9 cellular contexts compared by ENCODE assay signal in the genomic region with DNA sequence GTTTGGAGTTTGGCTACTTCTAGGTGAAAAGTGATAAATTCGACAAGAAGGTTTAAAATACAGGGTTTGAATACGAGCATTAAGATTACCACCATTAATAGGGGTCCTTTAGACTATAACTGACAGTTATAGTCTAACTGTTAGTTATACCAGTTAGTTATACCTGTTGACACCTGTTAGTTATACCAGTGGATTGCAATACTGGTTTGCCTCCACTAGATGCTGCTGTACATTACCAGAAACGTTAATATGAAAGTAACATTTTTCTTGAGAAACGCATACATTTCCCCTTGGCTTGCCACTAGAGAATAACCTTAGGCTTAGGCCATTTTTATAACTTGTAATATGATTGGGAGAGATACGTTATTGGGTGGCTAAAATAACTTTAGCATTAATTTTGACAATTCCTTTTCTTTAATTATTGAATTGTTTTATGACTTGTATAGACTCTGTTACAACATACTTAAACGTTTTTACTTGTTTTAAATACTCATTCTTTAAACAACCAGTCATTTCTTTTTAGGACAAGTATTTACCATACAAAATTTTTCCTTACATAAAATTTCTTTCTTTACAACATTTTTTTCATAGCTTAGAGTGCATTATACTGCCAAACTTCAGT.
DNase-seq lines count a peak whose midpoint lies in the region; ATAC-seq and TF ChIP-seq lines count a peak whose summit lies in the region.
"Had no signal": no experiment of that assay in that cellular context is flagged by ENCODE, and none has a peak within 500 bp of the region (broad histone marks: within the 10 kb centered on the region; RNA-seq: fewer than 3 reads in every experiment).

No MANE protein-coding gene starts in this region.

- no peaks in the 10 kb centered on the region for H3K9me1 ChIP-seq in IMR-90 (ENCODE audit: insufficient read depth, low read length)

- TF ChIP-seq POLR2A in IMR-90 (IDR thresholded peaks at IDR 0.05; ENCODE audit: low read depth, low read length) (no peak), esophagus muscularis mucosa (IDR thresholded peaks at IDR 0.05; ENCODE audit: low read depth) (no peak)

- no peak overlapping the region for H2BK15ac ChIP-seq in IMR-90 (ENCODE audit: low read depth, low read length)

- H3K27me3 Mint-ChIP-seq in activated T-cell treated with anti-CD3 and anti-CD28 coated beads, Interleukin-2, amount 50 U/mL, for 72 hours (ENCODE audit: low read depth), result no peaks in the 10 kb centered on the region

- peaks cover 10 to 16% of the 10 kb centered on the region in 2 donors for H3K9me3 Mint-ChIP-seq in activated T-cell treated with anti-CD3 and anti-CD28 coated beads, Interleukin-2, amount 50 U/mL, for 72 hours

- H3K4ac ChIP-seq in IMR-90 (ENCODE audit: low read depth, low read length), result no peak overlapping the region

- no peak overlapping the region for H4K91ac ChIP-seq in IMR-90 (ENCODE audit: insufficient read depth, low read depth, low read length)

- peak; percentile 93 for TF ChIP-seq CTCF in GM06990 (IDR thresholded peaks at IDR 0.05; ENCODE audit: insufficient read depth, low read length, poor library complexity, severe bottlenecking)
- TF ChIP-seq CTCF in IMR-90 (conservative IDR thresholded peaks at IDR 0.05; ENCODE audit: low read depth, low read length), result peak; percentile 34
- peak in 1 of 3 experiments; percentile 38 for TF ChIP-seq CTCF in esophagus muscularis mucosa (IDR thresholded peaks at IDR 0.05)

- no peak overlapping the region for H3K9ac ChIP-seq in IMR-90 (ENCODE audit: low read depth, low read length)
- H3K9ac ChIP-seq: parathyroid adenoma had no signal

- no CpG with 5 or more reads among the region's 6 CpGs for WGBS in IMR-90 (ENCODE audit: extremely low coverage in 2 of 2, insufficient read length in 1 of 2), 2 experiments
- WGBS in esophagus muscularis mucosa, result 69% methylated on average over 6 of the region's 6 CpGs

- no peak overlapping the region for H2BK120ac ChIP-seq in IMR-90 (ENCODE audit: low read depth, low read length)

- no peaks in the 10 kb centered on the region for H3K79me1 ChIP-seq in IMR-90 (ENCODE audit: low read depth in 1 of 2, low read length in 2 of 2)

- dilution Hi-C loops in IMR-90 (cut with HindIII; ENCODE audit: low sequenced_read_pairs, unreplicated experiment), result no loop called here

- no peak overlapping the region for H3K4me3 Mint-ChIP-seq in activated T-cell treated with anti-CD3 and anti-CD28 coated beads, Interleukin-2, amount 50 U/mL, for 72 hours

- H3K23ac ChIP-seq in IMR-90 (ENCODE audit: low read depth, low read length), result no peak overlapping the region

- no TSS peak for BruUV-seq in IMR-90 (replicated peaks; lab: Mats Ljungman, UMichigan)

- H2AK5ac ChIP-seq in IMR-90 (ENCODE audit: low read depth, low read length), result no peak overlapping the region

- ATAC-seq in GM21528 (IDR thresholded peaks at IDR 0.05; ENCODE audit: low FRiP score, unreplicated experiment) (peak; percentile 61), IMR-90 (ENCODE audit: low read depth) (no peak)
- no peak for ATAC-seq in activated T-cell treated with anti-CD3 and anti-CD28 coated beads, Interleukin-2, amount 50 U/mL, for 72 hours (replicated peaks in 1 of 2)

- CTCF ChIA-PET in IMR-90 (lab: Yijun Ruan, JAX), result no interaction called here

- H2BK20ac ChIP-seq in IMR-90 (ENCODE audit: low read depth, low read length), result no peak overlapping the region

- no peak overlapping the region for H3K56ac ChIP-seq in IMR-90 (ENCODE audit: extremely low read depth, insufficient read depth, low read length)

- H3K27ac ChIP-seq in IMR-90 (ENCODE audit: insufficient read depth, low read length) (no peak overlapping the region), esophagus muscularis mucosa (replicated peaks in 1 of 4) (no peak overlapping the region)
- H3K27ac ChIP-seq: parathyroid adenoma had no signal

- no peak overlapping the region for H4K8ac ChIP-seq in IMR-90 (ENCODE audit: low read depth in 2 of 2, low read length in 2 of 2)

- no peak overlapping the region for H2AFZ ChIP-seq in IMR-90 (replicated peaks; ENCODE audit: low read length, poor library complexity)
- H2AFZ ChIP-seq: parathyroid adenoma had no signal

- no peaks in the 10 kb centered on the region for H4K20me1 ChIP-seq in IMR-90 (ENCODE audit: insufficient read depth, low read length)

- H3K27ac Mint-ChIP-seq in activated T-cell treated with anti-CD3 and anti-CD28 coated beads, Interleukin-2, amount 50 U/mL, for 72 hours, result no peak overlapping the region

- no peak overlapping the region for H3K14ac ChIP-seq in IMR-90 (replicated peaks; ENCODE audit: low read depth, low read length)

- H3K27me3 ChIP-seq in GM06990 (replicated peaks; ENCODE audit: control insufficient read depth, insufficient read depth, low read length) (no peaks in the 10 kb centered on the region), IMR-90 (ENCODE audit: control insufficient read depth, insufficient read depth, low read length) (no peaks in the 10 kb centered on the region), esophagus muscularis mucosa (no peaks in the 10 kb centered on the region)

- H3K4me2 ChIP-seq in IMR-90 (ENCODE audit: low read depth, low read length), result no peak overlapping the region

- in situ Hi-C loops in IMR-90 (cut with MboI; ENCODE audit: low sequenced_read_pairs), result no loop called here

- DNase-seq in GM06990 (ENCODE audit: extremely low read depth, insufficient read length) (no peak), IMR-90 (peak; percentile 0), amniotic epithelial cell (ENCODE audit: low read depth) (peak; percentile 29), myocyte (ENCODE audit: low read depth) (peak; percentile 37), esophagus muscularis mucosa (ENCODE audit: extremely low spot score) (no peak)
- no peak for DNase-seq in stimulated activated CD4-positive, alpha-beta T cell treated with anti-CD3 and anti-CD28 coated beads, Interleukin-2, amount 100 ng/mL, for 24 hours
- DNase-seq in activated T-cell treated with anti-CD3 and anti-CD28 coated beads, Interleukin-2, amount 50 U/mL, for 72 hours, result no peak

- no peak for TF ChIP-seq EP300 in esophagus muscularis mucosa (IDR thresholded peaks at IDR 0.05)

- H3K4me3 ChIP-seq in GM06990 (replicated peaks; ENCODE audit: low read depth, low read length) (no peak overlapping the region), IMR-90 (ENCODE audit: insufficient read depth, low read depth, low read length) (no peak overlapping the region), esophagus muscularis mucosa (no peak overlapping the region)

- peaks cover 25% of the 10 kb centered on the region for H3K9me3 ChIP-seq in IMR-90 (ENCODE audit: control insufficient read depth, insufficient read depth, low read length)
- peaks cover 0 to 43% (median 33%) of the 10 kb centered on the region in 4 donors for H3K9me3 ChIP-seq in esophagus muscularis mucosa

- POLR2A ChIA-PET in IMR-90 (lab: Charles Lee; ENCODE audit: unreplicated experiment), result no interaction called here

- no peak overlapping the region for H3K18ac ChIP-seq in IMR-90 (ENCODE audit: low read depth, low read length)

- no peak overlapping the region for H2AK9ac ChIP-seq in IMR-90 (replicated peaks; ENCODE audit: low read depth, low read length, poor library complexity)

- peaks cover 0 to 4% of the 10 kb centered on the region in 2 donors for H3K36me3 Mint-ChIP-seq in activated T-cell treated with anti-CD3 and anti-CD28 coated beads, Interleukin-2, amount 50 U/mL, for 72 hours (ENCODE audit: insufficient read depth in 2 of 2)

- intact Hi-C loops in IMR-90 (cut with micrococcal nuclease) (no loop called here), esophagus muscularis mucosa (cut with DNase I) (no loop called here)

- H2BK5ac ChIP-seq in IMR-90 (ENCODE audit: low read depth, low read length, poor library complexity, severe bottlenecking), result no peak overlapping the region

- H3K36me3 ChIP-seq in GM06990 (ENCODE audit: control insufficient read depth, insufficient read depth, low read length), result no peaks in the 10 kb centered on the region
- no peaks in the 10 kb centered on the region for H3K36me3 ChIP-seq in IMR-90 (ENCODE audit: control insufficient read depth, insufficient read depth, low read length)
- H3K36me3 ChIP-seq in esophagus muscularis mucosa, result no peaks in the 10 kb centered on the region

- H3K4me1 ChIP-seq in IMR-90 (ENCODE audit: control insufficient read depth, insufficient read depth, low read length), result no peaks in the 10 kb centered on the region
- no peaks in the 10 kb centered on the region for H3K4me1 ChIP-seq in esophagus muscularis mucosa
- H3K4me1 ChIP-seq: parathyroid adenoma had no signal

- peak; percentile 30 for TF ChIP-seq RAD21 in IMR-90 (IDR thresholded peaks at IDR 0.05; ENCODE audit: low read length)

- H4K5ac ChIP-seq in IMR-90 (ENCODE audit: low read depth, low read length), result no peak overlapping the region

- H3K4me1 Mint-ChIP-seq in activated T-cell treated with anti-CD3 and anti-CD28 coated beads, Interleukin-2, amount 50 U/mL, for 72 hours (ENCODE audit: low read depth), result no peaks in the 10 kb centered on the region

TF ChIP-seq in IMR-90, 13 proteins besides CTCF, POLR2A, EP300 and RAD21 (continues in another document):
- TF ChIP-seq, protein P1, sequence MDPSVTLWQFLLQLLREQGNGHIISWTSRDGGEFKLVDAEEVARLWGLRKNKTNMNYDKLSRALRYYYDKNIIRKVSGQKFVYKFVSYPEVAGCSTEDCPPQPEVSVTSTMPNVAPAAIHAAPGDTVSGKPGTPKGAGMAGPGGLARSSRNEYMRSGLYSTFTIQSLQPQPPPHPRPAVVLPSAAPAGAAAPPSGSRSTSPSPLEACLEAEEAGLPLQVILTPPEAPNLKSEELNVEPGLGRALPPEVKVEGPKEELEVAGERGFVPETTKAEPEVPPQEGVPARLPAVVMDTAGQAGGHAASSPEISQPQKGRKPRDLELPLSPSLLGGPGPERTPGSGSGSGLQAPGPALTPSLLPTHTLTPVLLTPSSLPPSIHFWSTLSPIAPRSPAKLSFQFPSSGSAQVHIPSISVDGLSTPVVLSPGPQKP (IDR thresholded peaks at IDR 0.05; ENCODE audit: borderline replicate concordance, low read depth, low read length), result no peak
- no peak for TF ChIP-seq SMC3 (IDR thresholded peaks at IDR 0.05; ENCODE audit: low read depth, low read length)
- no peak for TF ChIP-seq RFX5 (IDR thresholded peaks at IDR 0.05; ENCODE audit: low read depth, low read length)
- TF ChIP-seq, protein P2, sequence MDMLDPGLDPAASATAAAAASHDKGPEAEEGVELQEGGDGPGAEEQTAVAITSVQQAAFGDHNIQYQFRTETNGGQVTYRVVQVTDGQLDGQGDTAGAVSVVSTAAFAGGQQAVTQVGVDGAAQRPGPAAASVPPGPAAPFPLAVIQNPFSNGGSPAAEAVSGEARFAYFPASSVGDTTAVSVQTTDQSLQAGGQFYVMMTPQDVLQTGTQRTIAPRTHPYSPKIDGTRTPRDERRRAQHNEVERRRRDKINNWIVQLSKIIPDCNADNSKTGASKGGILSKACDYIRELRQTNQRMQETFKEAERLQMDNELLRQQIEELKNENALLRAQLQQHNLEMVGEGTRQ (IDR thresholded peaks at IDR 0.05; ENCODE audit: low read depth, low read length), result no peak
- no peak for TF ChIP-seq FOS (IDR thresholded peaks at IDR 0.05; ENCODE audit: low read depth, low read length)
- TF ChIP-seq CHD1 (IDR thresholded peaks at IDR 0.05; ENCODE audit: low read depth, low read length), result no peak
- TF ChIP-seq NFE2L2 (IDR thresholded peaks at IDR 0.05; ENCODE audit: low read depth, low read length), result no peak
- no peak for TF ChIP-seq BHLHE40 (IDR thresholded peaks at IDR 0.05; ENCODE audit: low read depth, low read length)

Comparison
In these comparisons a context has a peak if more than half of its experiments do, and no peak if none do; other contexts are left out.
1. DNase-seq: peak in IMR-90 (single experiment), amniotic epithelial cell (single experiment) and myocyte (single experiment); none in GM06990 (single experiment), esophagus muscularis mucosa (single experiment), stimulated activated CD4-positive, alpha-beta T cell treated with anti-CD3 and anti-CD28 coated beads, Interleukin-2, amount 100 ng/mL, for 24 hours (0 of 2) and activated T-cell treated with anti-CD3 and anti-CD28 coated beads, Interleukin-2, amount 50 U/mL, for 72 hours (0 of 2).